ENCODE assay signal across 18 cellular contexts in the genomic region with DNA sequence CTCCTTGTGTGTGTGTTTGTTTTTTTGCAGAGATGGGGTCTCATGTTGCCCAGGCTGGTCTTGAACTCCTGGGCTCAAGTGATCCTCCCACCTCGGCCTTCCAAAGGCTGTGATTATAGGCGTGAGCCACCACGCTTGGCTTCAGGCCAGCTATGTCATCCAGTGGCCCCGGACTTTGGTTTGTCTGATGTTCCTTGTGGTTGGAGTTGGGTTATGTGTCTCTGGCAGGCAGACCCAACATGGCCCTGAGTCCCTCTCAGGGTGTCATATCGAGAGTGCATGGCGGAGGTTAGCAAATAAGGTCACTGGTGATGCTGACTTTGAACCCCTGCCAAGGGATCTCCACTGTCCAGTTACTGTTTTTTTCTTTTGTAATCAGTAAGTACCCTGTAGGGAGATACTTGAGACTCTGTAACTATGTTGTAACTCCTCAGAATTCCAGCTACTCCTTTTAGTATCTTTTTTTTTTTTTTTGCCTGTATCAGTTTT. TPM values are rescaled to one million over a fixed set of nuclear protein-coding genes. Genes with fewer than 3 reads are reported as not detected.
DNase-seq lines count a peak whose midpoint lies in the region; ATAC-seq and TF ChIP-seq lines count a peak whose summit lies in the region.
"Had no signal": no experiment of that assay in that cellular context is flagged by ENCODE, and none has a peak within 500 bp of the region (broad histone marks: within the 10 kb centered on the region; RNA-seq: fewer than 3 reads in every experiment).

No MANE protein-coding gene starts in this region.

- no peak overlapping the region for H2BK20ac ChIP-seq in IMR-90 (ENCODE audit: low read depth, low read length)

- peaks cover 1% of the 10 kb centered on the region; the same call in 1 of the 2 replicates for H3K4me1 ChIP-seq in IMR-90 (ENCODE audit: control insufficient read depth, insufficient read depth, low read length)

- H3K27ac Mint-ChIP-seq in WTC11, result peak overlapping the region; percentile 36; the same call in 1 of the 2 replicates
- H3K27ac Mint-ChIP-seq: activated CD4-positive, alpha-beta T cell treated with anti-CD3 and anti-CD28 coated beads for 36 hours had no signal

- H2AK9ac ChIP-seq in IMR-90 (replicated peaks; ENCODE audit: low read depth, low read length, poor library complexity), result peak overlapping the region; percentile 1

- intact Hi-C loops in IMR-90 (cut with micrococcal nuclease) (no loop called here), sciatic nerve (cut with DNase I) (no loop called here)

- H3K27me3 ChIP-seq in IMR-90 (ENCODE audit: control insufficient read depth, insufficient read depth, low read length), result no peaks in the 10 kb centered on the region
- H3K27me3 ChIP-seq: BLaER1 treated with 17β-estradiol and CSF1 and Interleukin-3, amounts not matched to agents 10 nM and 100 nM; dorsolateral prefrontal cortex had no signal

- no peak overlapping the region for H3K9ac ChIP-seq in IMR-90 (ENCODE audit: low read depth, low read length)
- H3K9ac ChIP-seq: BLaER1 treated with 17β-estradiol and CSF1 and Interleukin-3, amounts not matched to agents 10 nM and 100 nM had no signal

- no peak overlapping the region for H3K4ac ChIP-seq in IMR-90 (ENCODE audit: low read depth, low read length)

- H3K4me3 Mint-ChIP-seq in WTC11, result no peak overlapping the region
- H3K4me3 Mint-ChIP-seq: activated CD4-positive, alpha-beta T cell treated with anti-CD3 and anti-CD28 coated beads for 36 hours; activated T-cell treated with anti-CD3 and anti-CD28 coated beads, Interleukin-2, amount 50 U/mL, for 4 hours had no signal

- no peak overlapping the region for H2AFZ ChIP-seq in IMR-90 (replicated peaks; ENCODE audit: low read length, poor library complexity)

- no peaks in the 10 kb centered on the region for H3K9me3 ChIP-seq in IMR-90 (ENCODE audit: control insufficient read depth, insufficient read depth, low read length)
- H3K9me3 ChIP-seq: BLaER1 treated with 17β-estradiol and CSF1 and Interleukin-3, amounts not matched to agents 10 nM and 100 nM had no signal

- dilution Hi-C loops in IMR-90 (cut with HindIII; ENCODE audit: low sequenced_read_pairs, unreplicated experiment), result no loop called here

- H3K9me1 ChIP-seq in IMR-90 (ENCODE audit: insufficient read depth, low read length), result no peaks in the 10 kb centered on the region

- no peak overlapping the region for H3K14ac ChIP-seq in IMR-90 (replicated peaks; ENCODE audit: low read depth, low read length)

- no peak overlapping the region for H3K56ac ChIP-seq in IMR-90 (ENCODE audit: extremely low read depth, insufficient read depth, low read length)

- H2AK5ac ChIP-seq in IMR-90 (ENCODE audit: low read depth, low read length), result no peak overlapping the region

- H3K36me3 Mint-ChIP-seq in WTC11, result peaks cover 62% of the 10 kb centered on the region

- H2BK120ac ChIP-seq in IMR-90 (ENCODE audit: low read depth, low read length), result no peak overlapping the region

- H4K91ac ChIP-seq in IMR-90 (ENCODE audit: insufficient read depth, low read depth, low read length), result no peak overlapping the region

- peak; percentile 57 for ATAC-seq in IMR-90 (ENCODE audit: low read depth)
- no peak for ATAC-seq in WTC11
- ATAC-seq in sciatic nerve, result peak; percentile 88
- no peak for ATAC-seq in SK-N-SH treated with all-trans-retinoic acid at 6 μM for 48 hours
- no peak for ATAC-seq in GM21367 (IDR thresholded peaks at IDR 0.05; ENCODE audit: unreplicated experiment)
- ATAC-seq: activated CD4-positive, alpha-beta T cell treated with anti-CD3 and anti-CD28 coated beads for 36 hours; activated T-cell treated with anti-CD3 and anti-CD28 coated beads, Interleukin-2, amount 50 U/mL, for 4 hours had no signal

- BruUV-seq in IMR-90 (replicated peaks; lab: Mats Ljungman, UMichigan), result no TSS peak

- no peak for TF ChIP-seq POLR2A in IMR-90 (IDR thresholded peaks at IDR 0.05; ENCODE audit: low read depth, low read length)

- CTCF ChIA-PET in IMR-90 (lab: Yijun Ruan, JAX), result interaction anchor here (0.6 kb wide), 1 partner anchor 61 kb away, joined by 3 read pairs; no protein-coding TSS in a partner anchor
- CTCF ChIA-PET in WTC11 (lab: Charles Lee), result interaction anchor here (0.6 kb wide), 1 partner anchor 88 kb away, joined by 3 read pairs; no protein-coding TSS in a partner anchor

- peaks cover 3% of the 10 kb centered on the region; the same call in 1 of the 2 replicates for H4K20me1 ChIP-seq in IMR-90 (ENCODE audit: insufficient read depth, low read length)

- no peak overlapping the region for H2BK5ac ChIP-seq in IMR-90 (ENCODE audit: low read depth, low read length, poor library complexity, severe bottlenecking)

- no peak for TF ChIP-seq RAD21 in IMR-90 (IDR thresholded peaks at IDR 0.05; ENCODE audit: low read length)

- no peak overlapping the region for H3K23ac ChIP-seq in IMR-90 (ENCODE audit: low read depth, low read length)

- DNase-seq in IMR-90 (peak; percentile 29), WTC11 (ENCODE audit: low spot score) (no peak), fibroblast of villous mesenchyme (ENCODE audit: low read depth) (peak; percentile 34), sciatic nerve (ENCODE audit: low spot score) (no peak), T1000 (lab: John Stamatoyannopoulos, UW) (no peak), LoVo (ENCODE audit: low spot score) (no peak)
- DNase-seq: activated CD4-positive, alpha-beta T cell treated with anti-CD3 and anti-CD28 coated beads for 36 hours; activated T-cell treated with anti-CD3 and anti-CD28 coated beads, Interleukin-2, amount 50 U/mL, for 4 hours; anterior cingulate cortex; dorsolateral prefrontal cortex; NCI-H1105 treated with DMSO at 0.1 percent for 48 hours; NCI-H446; stimulated activated CD4-positive, alpha-beta T cell treated with anti-CD3 and anti-CD28 coated beads, Interleukin-2, amount 100 ng/mL, for 24 hours; stimulated activated CD8-positive, alpha-beta memory T cell treated with anti-CD3 and anti-CD28 coated beads, Interleukin-4, amount 100 ng/mL, for 48 hours; T-helper 1 cell had no signal

- H3K9me3 Mint-ChIP-seq in WTC11, result no peaks in the 10 kb centered on the region
- H3K9me3 Mint-ChIP-seq: activated T-cell treated with anti-CD3 and anti-CD28 coated beads, Interleukin-2, amount 50 U/mL, for 4 hours had no signal

- WGBS in IMR-90 (ENCODE audit: extremely low coverage in 2 of 2, insufficient read length in 1 of 2), 2 experiments, result 70% methylated on average over 2 of the region's 6 CpGs; no CpG with 5 or more reads in 1 of the 2 experiments

- peaks cover 63% of the 10 kb centered on the region for H3K36me3 ChIP-seq in IMR-90 (ENCODE audit: control insufficient read depth, insufficient read depth, low read length)

- POLR2A ChIA-PET in IMR-90 (lab: Charles Lee; ENCODE audit: unreplicated experiment), result no interaction called here
- POLR2A ChIA-PET in WTC11 (lab: Charles Lee), result no interaction called here

- no peaks in the 10 kb centered on the region for H3K27me3 Mint-ChIP-seq in WTC11 (ENCODE audit: low read depth)
- H3K27me3 Mint-ChIP-seq: activated CD4-positive, alpha-beta T cell treated with anti-CD3 and anti-CD28 coated beads for 36 hours had no signal

- H3K4me1 Mint-ChIP-seq in WTC11, result no peaks in the 10 kb centered on the region
- H3K4me1 Mint-ChIP-seq: activated CD4-positive, alpha-beta T cell treated with anti-CD3 and anti-CD28 coated beads for 36 hours had no signal

- no peak overlapping the region for H3K27ac ChIP-seq in IMR-90 (ENCODE audit: insufficient read depth, low read length)
- H3K27ac ChIP-seq: BLaER1 treated with 17β-estradiol and CSF1 and Interleukin-3, amounts not matched to agents 10 nM and 100 nM; dorsolateral prefrontal cortex had no signal

- TF ChIP-seq CTCF in IMR-90 (conservative IDR thresholded peaks at IDR 0.05; ENCODE audit: low read depth, low read length) (no peak), WTC11 (IDR thresholded peaks at IDR 0.05) (no peak), fibroblast of villous mesenchyme (IDR thresholded peaks at IDR 0.05; ENCODE audit: insufficient read depth, low read depth, low read length) (no peak)

- in situ Hi-C loops in IMR-90 (cut with MboI; ENCODE audit: low sequenced_read_pairs), result no loop called here

- no peak overlapping the region for H3K4me3 ChIP-seq in IMR-90 (ENCODE audit: insufficient read depth, low read depth, low read length)
- no peak overlapping the region for H3K4me3 ChIP-seq in fibroblast of villous mesenchyme (ENCODE audit: low read depth, low read length)
- H3K4me3 ChIP-seq: BLaER1 treated with 17β-estradiol and CSF1 and Interleukin-3, amounts not matched to agents 10 nM and 100 nM; dorsolateral prefrontal cortex had no signal

- H4K8ac ChIP-seq in IMR-90 (ENCODE audit: low read depth in 2 of 2, low read length in 2 of 2), result no peak overlapping the region

- H3K4me2 ChIP-seq in IMR-90 (ENCODE audit: low read depth, low read length), result no peak overlapping the region

- H4K5ac ChIP-seq in IMR-90 (ENCODE audit: low read depth, low read length), result no peak overlapping the region

- H2BK15ac ChIP-seq in IMR-90 (ENCODE audit: low read depth, low read length), result no peak overlapping the region

- H3K18ac ChIP-seq in IMR-90 (ENCODE audit: low read depth, low read length), result no peak overlapping the region

- H3K79me1 ChIP-seq in IMR-90 (ENCODE audit: low read depth in 1 of 2, low read length in 2 of 2), result peaks cover 15 to 47% of the 10 kb centered on the region in 2 experiments

TF ChIP-seq in IMR-90, 13 proteins besides CTCF, POLR2A, EP300 and RAD21 (continues in another document):
- TF ChIP-seq SMC3 (IDR thresholded peaks at IDR 0.05; ENCODE audit: low read depth, low read length), result no peak

TF ChIP-seq in SK-N-SH treated with all-trans-retinoic acid at 6 μM for 48 hours, 23 proteins besides CTCF, POLR2A, EP300 and RAD21 (continues in another document):
- TF ChIP-seq ESRRG (CRISPR knock-in tag; IDR thresholded peaks at IDR 0.05), result no peak
- TF ChIP-seq, protein P1, sequence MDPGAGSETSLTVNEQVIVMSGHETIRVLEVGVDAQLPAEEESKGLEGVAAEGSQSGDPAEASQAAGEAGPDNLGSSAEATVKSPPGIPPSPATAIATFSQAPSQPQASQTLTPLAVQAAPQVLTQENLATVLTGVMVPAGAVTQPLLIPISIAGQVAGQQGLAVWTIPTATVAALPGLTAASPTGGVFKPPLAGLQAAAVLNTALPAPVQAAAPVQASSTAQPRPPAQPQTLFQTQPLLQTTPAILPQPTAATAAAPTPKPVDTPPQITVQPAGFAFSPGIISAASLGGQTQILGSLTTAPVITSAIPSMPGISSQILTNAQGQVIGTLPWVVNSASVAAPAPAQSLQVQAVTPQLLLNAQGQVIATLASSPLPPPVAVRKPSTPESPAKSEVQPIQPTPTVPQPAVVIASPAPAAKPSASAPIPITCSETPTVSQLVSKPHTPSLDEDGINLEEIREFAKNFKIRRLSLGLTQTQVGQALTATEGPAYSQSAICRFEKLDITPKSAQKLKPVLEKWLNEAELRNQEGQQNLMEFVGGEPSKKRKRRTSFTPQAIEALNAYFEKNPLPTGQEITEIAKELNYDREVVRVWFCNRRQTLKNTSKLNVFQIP (CRISPR knock-in tag; IDR thresholded peaks at IDR 0.05; ENCODE audit: borderline replicate concordance, low read depth), result no peak
- no peak for TF ChIP-seq ZNF70 (CRISPR knock-in tag; IDR thresholded peaks at IDR 0.05)

RNA-seq across cellular contexts. Expression of a gene that starts 37.3 kb away (rescaled TPM):
- 41.4 and 53.3 TPM in 2 replicates for total RNA-seq in IMR-90 (2012; rRNA removed)
- polyA plus RNA-seq in IMR-90 (2012; rRNA removed), result 73.6 and 85.6 TPM in 2 replicates
- 54.5 and 62.3 TPM in 2 replicates for polyA plus RNA-seq in IMR-90 (2012; cell fraction: cytosol; rRNA removed)
- 111 and 135 TPM in 2 replicates for polyA plus RNA-seq in IMR-90 (2012; cell fraction: nucleus; rRNA removed; ENCODE audit: low replicate concordance)
- 268 to 295 TPM (median 284 TPM) in 3 replicates for total RNA-seq in WTC11 (2021)
- total RNA-seq in fibroblast of villous mesenchyme, result 92.1 and 96.7 TPM in 2 replicates
- total RNA-seq in sciatic nerve, result 77.8 TPM

Comparison
In these comparisons a context has a peak if more than half of its experiments do, and no peak if none do; other contexts are left out.
1. ATAC-seq: peak in IMR-90 (single experiment) and sciatic nerve (single experiment); none in WTC11 (single experiment), SK-N-SH treated with all-trans-retinoic acid at 6 μM for 48 hours (single experiment) and GM21367 (single experiment).
2. DNase-seq: peak in IMR-90 (single experiment) and fibroblast of villous mesenchyme (single experiment); none in WTC11 (single experiment), sciatic nerve (single experiment), T1000 (single experiment) and LoVo (single experiment).